ENCODE assay signal across 1 cellular context in the genomic region with DNA sequence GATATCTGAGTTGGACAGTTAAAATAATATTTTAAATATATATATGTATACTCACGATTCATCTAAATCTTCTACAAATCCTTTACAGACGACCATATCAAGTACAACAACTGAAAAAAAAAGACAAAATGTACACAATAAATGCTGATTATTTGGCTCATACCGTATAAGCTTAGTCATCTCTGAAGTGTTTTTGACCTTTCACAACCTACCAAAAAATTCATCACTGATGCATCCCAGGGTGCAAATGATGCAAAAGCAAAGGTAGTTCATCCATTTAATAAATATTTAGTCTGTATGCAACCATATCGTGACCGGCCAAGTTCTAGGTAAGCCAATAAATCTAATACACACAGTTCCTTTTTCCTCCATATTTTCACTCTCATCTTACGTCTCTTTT.
TF ChIP-seq lines count a peak whose summit lies in the region.

No MANE protein-coding gene starts in this region.

TF ChIP-seq in liver, 16 proteins besides CTCF, POLR2A, EP300 and RAD21 (continued from another document):
- TF ChIP-seq ATF3 (IDR thresholded peaks at IDR 0.05) (no peak), FOXA1 (IDR thresholded peaks at IDR 0.05) (no peak), SP1 (IDR thresholded peaks at IDR 0.05) (no peak), TAF1 (conservative IDR thresholded peaks at IDR 0.05) (no peak), MAX (IDR thresholded peaks at IDR 0.05) (no peak), JUND (IDR thresholded peaks at IDR 0.05) (no peak), NR2F2 (IDR thresholded peaks at IDR 0.05) (no peak)
